In the genomic region with DNA sequence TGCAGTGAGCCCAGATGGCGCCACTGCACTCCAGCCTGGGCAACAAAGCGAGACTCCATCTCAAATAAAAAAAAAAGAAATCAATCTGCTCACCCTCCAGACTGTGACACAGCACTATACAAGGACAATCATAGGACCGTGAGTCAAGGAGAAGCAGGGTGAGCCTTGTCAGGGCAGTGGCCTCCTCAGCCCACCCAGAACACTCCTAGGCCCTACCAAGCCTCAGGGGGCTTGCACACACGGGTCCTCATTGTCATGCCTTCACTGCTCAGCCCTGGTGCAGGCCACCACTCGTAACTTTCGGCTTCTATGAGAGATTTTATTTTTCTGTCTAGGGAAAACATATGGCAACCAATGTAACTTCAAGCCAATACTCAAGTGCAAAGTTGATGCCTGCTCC, we compare ENCODE assay signal across 17 cellular contexts. TPM values are rescaled to one million over a fixed set of nuclear protein-coding genes. Genes with fewer than 3 reads are reported as not detected.
A peak's percentile ranks its signal among the peaks of the same experiment; 100 is the strongest.
DNase-seq lines count a peak whose midpoint lies in the region; ATAC-seq and TF ChIP-seq lines count a peak whose summit lies in the region.
"Had no signal": no experiment of that assay in that cellular context is flagged by ENCODE, and none has a peak within 500 bp of the region (broad histone marks: within the 10 kb centered on the region; RNA-seq: fewer than 3 reads in every experiment).

No MANE protein-coding gene starts in this region.

- H3K27me3 Mint-ChIP-seq in glutamatergic neuron (ENCODE audit: unreplicated experiment): peaks cover 8% of the 10 kb centered on the region
- H3K27me3 Mint-ChIP-seq: CD4-positive, alpha-beta T cell; progenitor cell of endocrine pancreas; stimulated activated naive CD8-positive, alpha-beta T cell treated with anti-CD3 and anti-CD28 coated beads, Interleukin-15, amount 100 ng/mL, for 72 hours had no signal

- H3K27ac ChIP-seq in DOHH2 (ENCODE audit: low read depth, low read length) (peak overlapping the region; percentile 64), OCI-LY1 (ENCODE audit: low read depth, low read length, poor library complexity, severe bottlenecking) (peak overlapping the region; percentile 58), psoas muscle (peak overlapping the region; percentile 7)

- peaks cover 12% of the 10 kb centered on the region for H4K20me1 ChIP-seq in DOHH2 (ENCODE audit: control insufficient read depth, insufficient read depth, low read depth, low read length)
- H4K20me1 ChIP-seq in OCI-LY1 (ENCODE audit: insufficient read depth, low read length): no peaks in the 10 kb centered on the region

- WGBS in psoas muscle, 3 donors: 86 to 90% (median 86%) methylated on average over 6 of the region's 6 CpGs

- H3K27ac Mint-ChIP-seq in glutamatergic neuron (ENCODE audit: unreplicated experiment): peak overlapping the region; percentile 9
- H3K27ac Mint-ChIP-seq: progenitor cell of endocrine pancreas; stimulated activated naive CD8-positive, alpha-beta T cell treated with anti-CD3 and anti-CD28 coated beads, Interleukin-15, amount 100 ng/mL, for 72 hours; T-helper 2 cell treated with Interferon-gamma antibody and Interleukin-4, amounts not matched to agents 5 μg/mL and 100 μg/mL, for 36 hours had no signal

- H3F3A ChIP-seq in DOHH2 (ENCODE audit: control insufficient read depth, insufficient read depth) (peaks cover 8% of the 10 kb centered on the region), OCI-LY1 (ENCODE audit: insufficient read depth, low read length) (no peaks in the 10 kb centered on the region)

- peaks cover 12% of the 10 kb centered on the region for H3K4me1 Mint-ChIP-seq in glutamatergic neuron (ENCODE audit: low read depth, unreplicated experiment)

- DNase-seq in glutamatergic neuron: no peak
- DNase-seq in psoas muscle: no peak
- DNase-seq in stimulated activated CD4-positive, alpha-beta T cell treated with anti-CD3 and anti-CD28 coated beads, Interleukin-4, amount 100 ng/mL, for 4 hours: no peak
- DNase-seq in SHP77 (lab: John Stamatoyannopoulos, UW): no peak
- no peak for DNase-seq in NOMO-1 treated with DMSO at 0.1 percent for 48 hours (lab: John Stamatoyannopoulos, UW; ENCODE audit: unreplicated experiment)
- DNase-seq: activated CD4-positive, alpha-beta T cell treated with anti-CD3 and anti-CD28 coated beads, Interleukin-2, amount 50 U/mL, for 4 hours; CD4-positive, alpha-beta T cell; heart left ventricle; NCI-H1417; stimulated activated naive CD8-positive, alpha-beta T cell treated with anti-CD3 and anti-CD28 coated beads, Interleukin-15, amount 100 ng/mL, for 72 hours had no signal

- intact Hi-C loops in psoas muscle (cut with DNase I): loop anchor here in 1 of 2 donors (5.0 kb wide), 1 partner anchor 36 kb away; a partner anchor contains a TSS

- no peaks in the 10 kb centered on the region for H3K9me2 ChIP-seq in DOHH2 (replicated peaks; ENCODE audit: control insufficient read depth, low read length)
- no peaks in the 10 kb centered on the region for H3K9me2 ChIP-seq in OCI-LY1 (ENCODE audit: low read depth, low read length)

- H3K36me3 ChIP-seq in DOHH2 (ENCODE audit: control insufficient read depth, low read length) (peaks cover 2% of the 10 kb centered on the region; the same call in 1 of the 2 replicates), OCI-LY1 (ENCODE audit: insufficient read depth, low read length) (peaks cover 15% of the 10 kb centered on the region; the same call in 1 of the 2 replicates), psoas muscle (ENCODE audit: insufficient read depth in 1 of 2, low read depth in 1 of 2) (peaks cover 0 to 12% of the 10 kb centered on the region in 2 donors)

- no peak overlapping the region for H2AFZ ChIP-seq in OCI-LY1 (ENCODE audit: low read length)

- H3K79me2 ChIP-seq in DOHH2 (ENCODE audit: control insufficient read depth, low read length) (peaks cover 6% of the 10 kb centered on the region), OCI-LY1 (ENCODE audit: insufficient read depth, low read length) (no peaks in the 10 kb centered on the region)

- peaks cover 6% of the 10 kb centered on the region for H3K36me3 Mint-ChIP-seq in glutamatergic neuron (ENCODE audit: unreplicated experiment)

- H3K27me3 ChIP-seq in DOHH2 (ENCODE audit: control insufficient read depth, low read length) (no peaks in the 10 kb centered on the region), OCI-LY1 (ENCODE audit: insufficient read depth, low read length) (no peaks in the 10 kb centered on the region), psoas muscle (ENCODE audit: insufficient read depth in 3 of 3, low read length in 2 of 3) (no peaks in the 10 kb centered on the region)
- H3K27me3 ChIP-seq: heart left ventricle had no signal

- peaks cover 2% of the 10 kb centered on the region for H3K9me3 Mint-ChIP-seq in glutamatergic neuron (ENCODE audit: unreplicated experiment)
- H3K9me3 Mint-ChIP-seq: CD4-positive, alpha-beta T cell; stimulated activated naive CD8-positive, alpha-beta T cell treated with anti-CD3 and anti-CD28 coated beads, Interleukin-15, amount 100 ng/mL, for 72 hours; T-helper 2 cell treated with Interferon-gamma antibody and Interleukin-4, amounts not matched to agents 5 μg/mL and 100 μg/mL, for 36 hours had no signal

- no peaks in the 10 kb centered on the region for H3K9me3 ChIP-seq in DOHH2 (ENCODE audit: control insufficient read depth, insufficient read depth, low read length)
- H3K9me3 ChIP-seq in OCI-LY1 (ENCODE audit: low read length): no peaks in the 10 kb centered on the region
- H3K9me3 ChIP-seq in psoas muscle: no peaks in the 10 kb centered on the region
- H3K9me3 ChIP-seq: heart left ventricle had no signal

- H3K4me1 ChIP-seq in DOHH2 (ENCODE audit: control insufficient read depth, low read length) (peaks cover 24% of the 10 kb centered on the region), OCI-LY1 (ENCODE audit: insufficient read depth, low read length, severe bottlenecking) (peaks cover 16% of the 10 kb centered on the region), psoas muscle (peaks cover 31% of the 10 kb centered on the region)

- H3K4me2 ChIP-seq in DOHH2 (ENCODE audit: low read length): peak overlapping the region; percentile 85; the same call in 1 of the 2 replicates
- H3K4me2 ChIP-seq in OCI-LY1 (ENCODE audit: low read length): no peak overlapping the region

- H3K4me3 ChIP-seq in DOHH2 (ENCODE audit: low read length): no peak overlapping the region
- H3K4me3 ChIP-seq in OCI-LY1 (ENCODE audit: low read depth, low read length, poor library complexity, severe bottlenecking): no peak overlapping the region
- H3K4me3 ChIP-seq in psoas muscle: no peak overlapping the region
- H3K4me3 ChIP-seq: heart left ventricle had no signal

- H3K9ac ChIP-seq in OCI-LY1 (ENCODE audit: low read length): no peak overlapping the region

- TF ChIP-seq CTCF in DOHH2 (IDR thresholded peaks at IDR 0.05; ENCODE audit: low read depth, low read length, poor library complexity, severe bottlenecking): no peak
- TF ChIP-seq CTCF in OCI-LY1 (IDR thresholded peaks at IDR 0.05; ENCODE audit: low read length): no peak; the same call in 1 of the 2 replicates
- no peak for TF ChIP-seq CTCF in glutamatergic neuron (IDR thresholded peaks at IDR 0.05; ENCODE audit: partially characterized antibody, unreplicated experiment)
- no peak for TF ChIP-seq CTCF in psoas muscle (IDR thresholded peaks at IDR 0.05)

- H3K4me3 Mint-ChIP-seq in glutamatergic neuron (ENCODE audit: unreplicated experiment): no peak overlapping the region
- H3K4me3 Mint-ChIP-seq: CD4-positive, alpha-beta T cell; stimulated activated naive CD8-positive, alpha-beta T cell treated with anti-CD3 and anti-CD28 coated beads, Interleukin-15, amount 100 ng/mL, for 72 hours; T-helper 2 cell treated with Interferon-gamma antibody and Interleukin-4, amounts not matched to agents 5 μg/mL and 100 μg/mL, for 36 hours had no signal

- ATAC-seq in psoas muscle (peak in 3 of 4 donors; percentile 40 to 47 (median 46)), HG03139 (IDR thresholded peaks at IDR 0.05; ENCODE audit: unreplicated experiment) (no peak)
- ATAC-seq: stimulated activated naive CD8-positive, alpha-beta T cell treated with anti-CD3 and anti-CD28 coated beads, Interleukin-15, amount 100 ng/mL, for 72 hours had no signal

RNA-seq across cellular contexts. Expression of a gene that starts 35.8 kb away (rescaled TPM):
- total RNA-seq in glutamatergic neuron (ENCODE audit: unreplicated experiment) (68.7 TPM), psoas muscle (10 to 100 TPM; 13.1 to 27.6 (median 25.9) TPM)
- 10 to 100 TPM; 13.2 to 24.5 (median 15.0) TPM for polyA plus RNA-seq in psoas muscle

RNA-seq across cellular contexts. Expression of a gene that starts 44.7 kb away (rescaled TPM):
- total RNA-seq in glutamatergic neuron (ENCODE audit: unreplicated experiment) (not detected), psoas muscle (under 1 TPM in 1 of 4 donors, not detected in 3; 0.32 TPM)
- under 1 TPM; 0.14 to 0.32 (median 0.23) TPM for polyA plus RNA-seq in psoas muscle
- total RNA-seq: bronchial epithelial cell, progenitor cell of endocrine pancreas had no signal
- polyA plus RNA-seq: liver had no signal

RNA-seq across cellular contexts. Expression of a gene that starts 58.0 kb away (rescaled TPM):
- total RNA-seq in glutamatergic neuron (ENCODE audit: unreplicated experiment) (20.4 TPM), psoas muscle (10 to 100 TPM in 3 of 4 donors, 1 to 10 TPM in 1; 7.9 to 14.0 (median 10.9) TPM)
- 10 to 100 TPM in 2 of 3 donors, 1 to 10 TPM in 1; 9.3 to 13.6 (median 12.6) TPM for polyA plus RNA-seq in psoas muscle

Comparison
In these comparisons a context has a peak if more than half of its experiments do, and no peak if none do; other contexts are left out.
1. H3K27ac ChIP-seq: peak in every context shown above with its lines; median percentile 64 in DOHH2; 58 in OCI-LY1; 7 in psoas muscle.